11 cellular contexts compared by ENCODE assay signal in the genomic region with DNA sequence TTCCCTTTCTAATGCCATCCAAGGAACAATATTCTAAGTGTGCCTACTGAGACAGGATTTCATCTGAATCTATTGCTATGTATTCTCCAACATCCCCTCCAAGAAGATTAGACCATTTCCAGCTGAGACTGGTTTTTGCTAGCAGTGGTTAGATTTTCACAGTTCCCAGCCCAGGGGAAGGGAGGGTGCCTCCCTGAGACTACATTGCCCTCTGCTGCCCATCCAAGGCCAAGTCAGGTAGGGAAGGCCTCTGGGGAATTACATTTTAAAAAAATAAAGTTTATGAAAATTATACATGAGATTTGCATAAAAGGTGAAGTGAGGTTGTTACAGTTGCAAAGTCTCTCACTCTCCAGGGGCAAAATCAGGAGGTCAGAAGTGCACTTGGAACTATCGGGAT. TPM values are rescaled to one million over a fixed set of nuclear protein-coding genes. Genes with fewer than 3 reads are reported as not detected.
DNase-seq lines count a peak whose midpoint lies in the region; ATAC-seq and TF ChIP-seq lines count a peak whose summit lies in the region.
"Had no signal": no experiment of that assay in that cellular context is flagged by ENCODE, and none has a peak within 500 bp of the region (broad histone marks: within the 10 kb centered on the region; RNA-seq: fewer than 3 reads in every experiment).

No MANE protein-coding gene starts in this region.

- H3K27me3 ChIP-seq in endodermal cell (ENCODE audit: control insufficient read depth, insufficient read depth, low read length, poor library complexity, severe bottlenecking): no peaks in the 10 kb centered on the region
- H3K27me3 ChIP-seq: BLaER1, upper lobe of left lung had no signal

- H3K4me3 ChIP-seq in NB4 (ENCODE audit: low read depth, low read length): no peak overlapping the region
- no peak overlapping the region for H3K4me3 ChIP-seq in endodermal cell (ENCODE audit: low read length)
- H3K4me3 ChIP-seq in retinal pigment epithelial cell (ENCODE audit: low read length): no peak overlapping the region
- H3K4me3 ChIP-seq: BLaER1, upper lobe of left lung had no signal

- no peaks in the 10 kb centered on the region for H3K36me3 ChIP-seq in endodermal cell (ENCODE audit: control insufficient read depth, insufficient read depth, low read length)
- H3K36me3 ChIP-seq: BLaER1, upper lobe of left lung had no signal

- no peak overlapping the region for H3K27ac Mint-ChIP-seq in endodermal cell

- no peaks in the 10 kb centered on the region for H3K36me3 Mint-ChIP-seq in endodermal cell (ENCODE audit: low read depth)

- DNase-seq in NCI-H2227 (lab: John Stamatoyannopoulos, UW; ENCODE audit: unreplicated experiment) (peak; percentile 1), NCI-H2227 treated with DMSO at 0.1 percent for 48 hours (lab: John Stamatoyannopoulos, UW) (no peak), NB4 (ENCODE audit: low read depth) (peak; percentile 52), endodermal cell (no peak), retinal pigment epithelial cell (ENCODE audit: low read depth) (no peak), NCI-H510A treated with DMSO at 0.1 percent for 48 hours (lab: John Stamatoyannopoulos, UW) (no peak), globus pallidus (ENCODE audit: low spot score) (no peak)
- DNase-seq: T1000, upper lobe of left lung had no signal

- H3K9me3 Mint-ChIP-seq in endodermal cell: peaks cover 26% of the 10 kb centered on the region

- TF ChIP-seq POLR2A in NB4 (IDR thresholded peaks at IDR 0.05; ENCODE audit: extremely low read depth, insufficient read length): no peak

- H3K9ac ChIP-seq in endodermal cell (ENCODE audit: extremely low read depth, low read length, poor library complexity, severe bottlenecking): no peak overlapping the region
- H3K9ac ChIP-seq: BLaER1 had no signal

- TF ChIP-seq CTCF in NB4 (IDR thresholded peaks at IDR 0.05; ENCODE audit: low read depth, low read length) (peak; percentile 32), endodermal cell (conservative IDR thresholded peaks at IDR 0.05) (peak; percentile 74), retinal pigment epithelial cell (conservative IDR thresholded peaks at IDR 0.05; ENCODE audit: low read depth, low read length) (peak; percentile 8)

- peaks cover 2% of the 10 kb centered on the region for H3K27me3 Mint-ChIP-seq in endodermal cell (ENCODE audit: insufficient read depth)

- peaks cover 17% of the 10 kb centered on the region for H3K9me3 ChIP-seq in endodermal cell (ENCODE audit: control insufficient read depth, low read length)
- H3K9me3 ChIP-seq: upper lobe of left lung had no signal

- no peak for ATAC-seq in GM21367 (IDR thresholded peaks at IDR 0.05; ENCODE audit: unreplicated experiment)

- H3K27ac ChIP-seq in endodermal cell (ENCODE audit: low read depth, low read length): no peak overlapping the region
- H3K27ac ChIP-seq: BLaER1, upper lobe of left lung had no signal

- no peaks in the 10 kb centered on the region for H3K4me1 ChIP-seq in endodermal cell (ENCODE audit: control insufficient read depth, insufficient read depth, low read length)
- H3K4me1 ChIP-seq: upper lobe of left lung had no signal

- 89 to 95% methylated on average over 1 of the region's 1 CpG for WGBS in endodermal cell (ENCODE audit: insufficient coverage in 1 of 2, insufficient read length in 1 of 2), 2 experiments

- no peaks in the 10 kb centered on the region for H3K4me1 Mint-ChIP-seq in endodermal cell

- no peak overlapping the region for H3K4me3 Mint-ChIP-seq in endodermal cell

RNA-seq across cellular contexts. Expression of a gene that starts 28.0 kb away (rescaled TPM):
- 1 to 10 TPM; 2.5 to 6.0 TPM for total RNA-seq in endodermal cell
- polyA plus RNA-seq in endodermal cell (2013, experiment 1 of 2): 0.14 TPM
- polyA plus RNA-seq in endodermal cell (2013, experiment 2 of 2): 0.08 TPM

Comparison
In these comparisons a context has a peak if more than half of its experiments do, and no peak if none do; other contexts are left out.
1. DNase-seq: peak in NCI-H2227 (single experiment) and NB4 (single experiment); none in NCI-H2227 treated with DMSO at 0.1 percent for 48 hours (single experiment), endodermal cell (single experiment), retinal pigment epithelial cell (single experiment), NCI-H510A treated with DMSO at 0.1 percent for 48 hours (single experiment) and globus pallidus (single experiment).
2. CTCF ChIP-seq: peak in every context shown above with its lines; median percentile 74 in endodermal cell; 32 in NB4; 8 in retinal pigment epithelial cell.